9 cellular contexts compared by ENCODE assay signal in genomic region chr6:142302427-142303190, GRCh38. TPM values are rescaled to one million over a fixed set of nuclear protein-coding genes. Genes with fewer than 3 reads are reported as not detected.
DNase-seq lines count a peak whose midpoint lies in the region; ATAC-seq, FAIRE-seq and TF ChIP-seq lines count a peak whose summit lies in the region.
"Had no signal": no experiment of that assay in that cellular context is flagged by ENCODE, and none has a peak within 500 bp of the region (broad histone marks: within the 10 kb centered on the region; RNA-seq: fewer than 3 reads in every experiment).

No MANE protein-coding gene starts in this region.

- no peaks in the 10 kb centered on the region for H3K9me1 ChIP-seq in keratinocyte (ENCODE audit: control insufficient read depth, extremely low read depth, insufficient read depth, low read length)

- no peaks in the 10 kb centered on the region for H4K20me1 ChIP-seq in keratinocyte (ENCODE audit: control insufficient read depth, extremely low read depth, insufficient read depth, low read length)
- H4K20me1 ChIP-seq: BLaER1 had no signal

- H3K4me2 ChIP-seq in keratinocyte (ENCODE audit: control insufficient read depth, extremely low read depth, insufficient read depth, low read depth, low read length): peak overlapping the region; percentile 79
- H3K4me2 ChIP-seq: BLaER1 had no signal

- peak; percentile 4 for ATAC-seq in activated naive CD8-positive, alpha-beta T cell treated with anti-CD3 and anti-CD28 coated beads, Interleukin-2, amount 10 ng/mL, durations not matched to agents 7 days and 5 days (ENCODE audit: low read depth)
- ATAC-seq in HG03280 (IDR thresholded peaks at IDR 0.05; ENCODE audit: unreplicated experiment): no peak

- no peak for TF ChIP-seq CTCF in keratinocyte (optimal IDR thresholded peaks at IDR 0.05 in 1 of 3, IDR thresholded peaks at IDR 0.05 in 1 of 3, conservative IDR thresholded peaks at IDR 0.05 in 1 of 3; ENCODE audit: extremely low read depth in 1 of 3, insufficient read depth in 2 of 3, low read length in 3 of 3)
- no peak for TF ChIP-seq CTCF in suprapubic skin (IDR thresholded peaks at IDR 0.05)

- peak; percentile 71 for FAIRE-seq in keratinocyte (lab: Jason Lieb, UNC)

- 46% methylated on average over 19 of the region's 19 CpGs for WGBS in suprapubic skin

- DNase-seq in T-helper 1 cell: no peak
- no peak for DNase-seq in activated naive CD8-positive, alpha-beta T cell treated with anti-CD3 and anti-CD28 coated beads, Interleukin-2, amount 10 ng/mL, durations not matched to agents 7 days and 5 days
- no peak for DNase-seq in keratinocyte (ENCODE audit: low read depth, low spot score)
- peak in 1 of 2 donors; percentile 66 for DNase-seq in suprapubic skin (ENCODE audit: low spot score in 2 of 2)
- no peak for DNase-seq in KG1 (lab: John Stamatoyannopoulos, UW)
- DNase-seq in mesenteric fat pad (ENCODE audit: low spot score): no peak

- peak overlapping the region; percentile 79 for H3K9ac ChIP-seq in keratinocyte (ENCODE audit: control insufficient read depth, extremely low read depth, insufficient read depth, low read length)
- H3K9ac ChIP-seq: BLaER1 had no signal

- no peak overlapping the region for H3K27ac Mint-ChIP-seq in T-helper 1 cell treated with Interleukin-12 subunit alpha and Interleukin-12 subunit beta and Interleukin-4 antibody, amounts not matched to agents 30 μg/mL and 1 μg/mL, for 36 hours
- no peak overlapping the region for H3K27ac Mint-ChIP-seq in activated naive CD8-positive, alpha-beta T cell treated with anti-CD3 and anti-CD28 coated beads, Interleukin-2, amount 10 ng/mL, durations not matched to agents 7 days and 5 days

- H2AFZ ChIP-seq in keratinocyte (ENCODE audit: control insufficient read depth, low read length): peak overlapping the region; percentile 63

- H3K9me3 ChIP-seq in keratinocyte (ENCODE audit: control insufficient read depth, low read depth, low read length): no peaks in the 10 kb centered on the region
- H3K9me3 ChIP-seq in suprapubic skin: no peaks in the 10 kb centered on the region

- H3K9me3 Mint-ChIP-seq in T-helper 1 cell treated with Interleukin-12 subunit alpha and Interleukin-12 subunit beta and Interleukin-4 antibody, amounts not matched to agents 30 μg/mL and 1 μg/mL, for 36 hours: no peaks in the 10 kb centered on the region
- H3K9me3 Mint-ChIP-seq in activated naive CD8-positive, alpha-beta T cell treated with anti-CD3 and anti-CD28 coated beads, Interleukin-2, amount 10 ng/mL, durations not matched to agents 7 days and 5 days: no peaks in the 10 kb centered on the region

- dilution Hi-C loops in keratinocyte (cut with MboI; ENCODE audit: extremely low pct_ligation_motif_present, low sequenced_read_pairs): no loop called here

- no peak for TF ChIP-seq POLR2A in suprapubic skin (IDR thresholded peaks at IDR 0.05)

- H3K4me3 ChIP-seq in keratinocyte (ENCODE audit: control insufficient read depth in 2 of 3, extremely low read depth in 1 of 3, insufficient read depth in 2 of 3, low read depth in 1 of 3, low read length in 3 of 3) (peak overlapping the region; percentile 29 to 82 (median 72)), suprapubic skin (peak overlapping the region; percentile 68)
- H3K4me3 ChIP-seq: BLaER1 had no signal

- peaks cover 44% of the 10 kb centered on the region for H3K27me3 Mint-ChIP-seq in T-helper 1 cell treated with Interleukin-12 subunit alpha and Interleukin-12 subunit beta and Interleukin-4 antibody, amounts not matched to agents 30 μg/mL and 1 μg/mL, for 36 hours (ENCODE audit: low read depth)
- H3K27me3 Mint-ChIP-seq in activated naive CD8-positive, alpha-beta T cell treated with anti-CD3 and anti-CD28 coated beads, Interleukin-2, amount 10 ng/mL, durations not matched to agents 7 days and 5 days: peaks cover 21% of the 10 kb centered on the region

- H3K27me3 ChIP-seq in keratinocyte (ENCODE audit: control insufficient read depth, extremely low read depth, insufficient read depth, low read length) (no peaks in the 10 kb centered on the region), suprapubic skin (no peaks in the 10 kb centered on the region)
- H3K27me3 ChIP-seq: BLaER1 had no signal

- peak overlapping the region; percentile 44 for H3K4me3 Mint-ChIP-seq in T-helper 1 cell treated with Interleukin-12 subunit alpha and Interleukin-12 subunit beta and Interleukin-4 antibody, amounts not matched to agents 30 μg/mL and 1 μg/mL, for 36 hours
- H3K4me3 Mint-ChIP-seq in activated naive CD8-positive, alpha-beta T cell treated with anti-CD3 and anti-CD28 coated beads, Interleukin-2, amount 10 ng/mL, durations not matched to agents 7 days and 5 days: peak overlapping the region; percentile 86

- POLR2A ChIA-PET in activated naive CD8-positive, alpha-beta T cell treated with anti-CD3 and anti-CD28 coated beads, Interleukin-2, amount 10 ng/mL, durations not matched to agents 7 days and 5 days (lab: Charles Lee): no interaction called here

- no peak for TF ChIP-seq EP300 in suprapubic skin (IDR thresholded peaks at IDR 0.05)

- H3K4me1 ChIP-seq in keratinocyte (ENCODE audit: control insufficient read depth, extremely low read depth, insufficient read depth, low read length) (peaks cover 25% of the 10 kb centered on the region), suprapubic skin (peaks cover 25% of the 10 kb centered on the region)
- H3K4me1 ChIP-seq: BLaER1 had no signal

- H3K4me1 Mint-ChIP-seq in T-helper 1 cell treated with Interleukin-12 subunit alpha and Interleukin-12 subunit beta and Interleukin-4 antibody, amounts not matched to agents 30 μg/mL and 1 μg/mL, for 36 hours (ENCODE audit: low read depth): peaks cover 5% of the 10 kb centered on the region
- peaks cover 5% of the 10 kb centered on the region for H3K4me1 Mint-ChIP-seq in activated naive CD8-positive, alpha-beta T cell treated with anti-CD3 and anti-CD28 coated beads, Interleukin-2, amount 10 ng/mL, durations not matched to agents 7 days and 5 days

- H3K27ac ChIP-seq in keratinocyte (ENCODE audit: control insufficient read depth, insufficient read depth, low read length) (peak overlapping the region; percentile 87), suprapubic skin (peak overlapping the region; percentile 84)
- H3K27ac ChIP-seq: BLaER1 had no signal

- peaks cover 18% of the 10 kb centered on the region for H3K79me2 ChIP-seq in keratinocyte (ENCODE audit: control insufficient read depth, insufficient read depth, low read length)

- no peaks in the 10 kb centered on the region for H3K36me3 Mint-ChIP-seq in T-helper 1 cell treated with Interleukin-12 subunit alpha and Interleukin-12 subunit beta and Interleukin-4 antibody, amounts not matched to agents 30 μg/mL and 1 μg/mL, for 36 hours (ENCODE audit: low read depth)
- H3K36me3 Mint-ChIP-seq in activated naive CD8-positive, alpha-beta T cell treated with anti-CD3 and anti-CD28 coated beads, Interleukin-2, amount 10 ng/mL, durations not matched to agents 7 days and 5 days: no peaks in the 10 kb centered on the region

- H3K36me3 ChIP-seq in keratinocyte (ENCODE audit: control insufficient read depth in 2 of 2, extremely low read depth in 1 of 2, insufficient read depth in 2 of 2, low read length in 2 of 2) (no peaks in the 10 kb centered on the region), suprapubic skin (no peaks in the 10 kb centered on the region)
- H3K36me3 ChIP-seq: BLaER1 had no signal

RNA-seq across cellular contexts. Expression of gene ADGRG6, which starts 0.8 kb away (rescaled TPM):
- total RNA-seq in activated naive CD8-positive, alpha-beta T cell treated with anti-CD3 and anti-CD28 coated beads, Interleukin-2, amount 10 ng/mL, durations not matched to agents 7 days and 5 days: 1 to 10 TPM in 1 of 2 experiments, under 1 TPM in 1; 0.91 to 1.2 TPM
- polyA plus RNA-seq in keratinocyte: 9.4 to 20.1 TPM (median 14.6 TPM) in 3 replicates
- polyA plus RNA-seq in keratinocyte (2011; ENCODE audit: low read depth): 4.0 TPM
- 2.8 and 5.8 TPM in 2 replicates for polyA plus RNA-seq in keratinocyte (2011; cell fraction: cytosol; rRNA removed)
- polyA plus RNA-seq in keratinocyte (2011; cell fraction: nucleus; rRNA removed): 13.9 and 17.9 TPM in 2 replicates
- 4.4 and 9.6 TPM in 2 replicates for polyA plus RNA-seq in keratinocyte (2012; ENCODE audit: low replicate concordance)
- polyA minus RNA-seq in keratinocyte: 21.1 to 41.4 TPM (median 25.8 TPM) in 3 replicates
- polyA minus RNA-seq in keratinocyte (2011; cell fraction: cytosol; rRNA and poly(A)+ RNA removed): 3.3 TPM
- 33.2 and 51.7 TPM in 2 replicates for polyA minus RNA-seq in keratinocyte (2011; cell fraction: nucleus; rRNA and poly(A)+ RNA removed)
- total RNA-seq in suprapubic skin (100 to 1,000 TPM in 1 of 4 donors, 10 to 100 TPM in 3; 56.6 to 147 (median 69.1) TPM), mesenteric fat pad (8.0 TPM)
